Comparison of ENCODE assay signal across 8 cellular contexts in genomic region chr2:37925063-37925897, GRCh38. TPM values are rescaled to one million over a fixed set of nuclear protein-coding genes. Genes with fewer than 3 reads are reported as not detected.
DNase-seq lines count a peak whose midpoint lies in the region; ATAC-seq and TF ChIP-seq lines count a peak whose summit lies in the region.

A gene with protein sequence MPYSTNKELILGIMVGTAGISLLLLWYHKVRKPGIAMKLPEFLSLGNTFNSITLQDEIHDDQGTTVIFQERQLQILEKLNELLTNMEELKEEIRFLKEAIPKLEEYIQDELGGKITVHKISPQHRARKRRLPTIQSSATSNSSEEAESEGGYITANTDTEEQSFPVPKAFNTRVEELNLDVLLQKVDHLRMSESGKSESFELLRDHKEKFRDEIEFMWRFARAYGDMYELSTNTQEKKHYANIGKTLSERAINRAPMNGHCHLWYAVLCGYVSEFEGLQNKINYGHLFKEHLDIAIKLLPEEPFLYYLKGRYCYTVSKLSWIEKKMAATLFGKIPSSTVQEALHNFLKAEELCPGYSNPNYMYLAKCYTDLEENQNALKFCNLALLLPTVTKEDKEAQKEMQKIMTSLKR (plus strand): TSS chr2:37925287. CDS start chr2:37929278, 3,991 bp downstream.

- WGBS in right lobe of liver (ENCODE audit: insufficient coverage, low coverage, low lambda C conversion rate, missing lambda C conversion rate) = under 1% methylated on average over 8 of the region's 79 CpGs

- H3K4me1 ChIP-seq in BE2C (no peaks in the 10 kb centered on the region), right lobe of liver (peaks cover 0 to 70% (median 19%) of the 10 kb centered on the region in 4 donors)

- peak within 1 kb of the TSS; percentile 83 for H3K4me3 ChIP-seq in BE2C (ENCODE audit: low read depth, low read length)
- peak within 1 kb of the TSS; percentile 62 to 77 (median 70) for H3K4me3 ChIP-seq in right lobe of liver

- H3K27me3 ChIP-seq in BE2C (no peaks in the 10 kb centered on the region), right lobe of liver (no peaks in the 10 kb centered on the region)

- intact Hi-C loops in right lobe of liver (cut with DNase I) = no loop called here

- peak within 1 kb of the TSS; percentile 86 to 95 (median 94) for H3K27ac ChIP-seq in right lobe of liver

- no peaks in the 10 kb centered on the region for H3K9me3 ChIP-seq in BE2C
- H3K9me3 ChIP-seq in right lobe of liver = no peaks in the 10 kb centered on the region

- no peak for TF ChIP-seq CTCF in BE2C (IDR thresholded peaks at IDR 0.05; ENCODE audit: low read depth, low read length)
- TF ChIP-seq CTCF in right lobe of liver (IDR thresholded peaks at IDR 0.05) = peak in 1 of 4 donors; percentile 5

- ATAC-seq in HG03442 (IDR thresholded peaks at IDR 0.05; ENCODE audit: unreplicated experiment) = peak; percentile 89
- ATAC-seq in right lobe of liver = peak; percentile 85 to 94 (median 89)

- H3K36me3 ChIP-seq in BE2C = no peaks in the 10 kb centered on the region
- H3K36me3 ChIP-seq in right lobe of liver = peaks cover 0 to 5% (median 0%) of the 10 kb centered on the region in 4 donors

- TF ChIP-seq POLR2A in right lobe of liver (IDR thresholded peaks at IDR 0.05) = peak; percentile 90

- DNase-seq in BE2C (peak; percentile 96), GM19238 (ENCODE audit: insufficient read length, low spot score) (peak; percentile 69), NCI-H748 treated with DMSO at 0.1 percent for 48 hours (lab: John Stamatoyannopoulos, UW) (peak; percentile 79), dermis microvascular lymphatic vessel endothelial cell (ENCODE audit: low read depth in 2 of 2) (peak; percentile 80 to 87), right lobe of liver (peak; percentile 93 to 97 (median 96))
- DNase-seq in activated CD4-positive, alpha-beta T cell treated with anti-CD3 and anti-CD28 coated beads, Interleukin-2, amount 50 U/mL, for 4 hours = peak; percentile 62 to 66
- DNase-seq in stimulated activated CD4-positive, alpha-beta T cell treated with anti-CD3 and anti-CD28 coated beads, Interleukin-4, amount 100 ng/mL, for 4 hours = peak; percentile 72 to 74

RNA-seq across cellular contexts. Expression of the gene that starts here (rescaled TPM):
- polyA plus RNA-seq in BE2C (2012; ENCODE audit: insufficient read depth, insufficient read length, low read depth) = 1.3 TPM
- total RNA-seq in dermis microvascular lymphatic vessel endothelial cell (1.3 and 2.3 TPM in 2 replicates), right lobe of liver (10 to 100 TPM in 5 of 6 experiments, 1 to 10 TPM in 1; 8.8 to 18.5 (median 15.7) TPM)

Comparison
In these comparisons a context has a peak if more than half of its experiments do, and no peak if none do; other contexts are left out.
1. Peak in every context shown above with its lines: DNase-seq, ATAC-seq, H3K4me3 ChIP-seq and H3K27ac ChIP-seq.